8 cellular contexts compared by ENCODE assay signal in the genomic region with DNA sequence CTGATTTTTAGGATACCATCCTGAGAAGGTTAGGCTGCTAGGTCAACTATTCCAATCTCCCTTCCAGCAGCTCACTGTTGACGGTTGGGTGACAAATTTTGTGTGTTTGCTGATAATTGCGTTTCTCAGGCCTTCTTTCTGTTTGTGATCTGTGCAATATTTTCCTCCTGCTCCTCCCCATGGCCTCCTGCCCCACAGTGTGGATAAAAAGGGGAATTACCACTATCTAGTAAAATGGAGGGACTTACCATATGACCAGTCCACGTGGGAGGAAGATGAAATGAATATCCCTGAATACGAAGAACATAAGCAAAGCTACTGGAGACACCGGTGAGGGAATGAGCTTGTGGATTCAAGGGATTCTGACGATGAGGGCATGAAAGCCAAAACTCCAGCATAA. TPM values are rescaled to one million over a fixed set of nuclear protein-coding genes. Genes with fewer than 3 reads are reported as not detected.
DNase-seq lines count a peak whose midpoint lies in the region; ATAC-seq, FAIRE-seq and TF ChIP-seq lines count a peak whose summit lies in the region.

No MANE protein-coding gene starts in this region.

- H3K79me2 ChIP-seq in K562 (ENCODE audit: control insufficient read depth, insufficient read depth, low read length) = no peaks in the 10 kb centered on the region

- no peak overlapping the region for H3K4ac ChIP-seq in IMR-90 (ENCODE audit: low read depth, low read length)

- DNase-seq in CD14-positive monocyte (ENCODE audit: low spot score) (no peak), IMR-90 (peak; percentile 77), K562 (ENCODE audit: extremely low read depth in 1 of 4, low spot score in 3 of 4) (peak in 3 of 4 experiments; percentile 23 to 34 (median 33)), upper lobe of right lung (peak; percentile 43)
- no peak for DNase-seq in activated effector memory CD4-positive, alpha-beta T cell treated with Interleukin-2 at 50 U/mL for 16 hours

- H2BK5ac ChIP-seq in IMR-90 (ENCODE audit: low read depth, low read length, poor library complexity, severe bottlenecking) = no peak overlapping the region

- H2AK9ac ChIP-seq in IMR-90 (replicated peaks; ENCODE audit: low read depth, low read length, poor library complexity) = peak overlapping the region; percentile 47

- 67% methylated on average over 1 of the region's 6 CpGs; no CpG with 5 or more reads in 1 of the 2 experiments for WGBS in IMR-90 (ENCODE audit: extremely low coverage in 2 of 2, insufficient read length in 1 of 2), 2 experiments
- 44% methylated on average over 6 of the region's 6 CpGs for WGBS in K562 (ENCODE audit: insufficient coverage, low coverage, missing lambda C conversion rate)

- H3K4me3 ChIP-seq in IMR-90 (ENCODE audit: insufficient read depth, low read depth, low read length) (no peak overlapping the region), K562 (no peak overlapping the region), upper lobe of right lung (no peak overlapping the region)

- H4K8ac ChIP-seq in IMR-90 (ENCODE audit: low read depth in 2 of 2, low read length in 2 of 2) = no peak overlapping the region

- dilution Hi-C loops in IMR-90 (cut with HindIII; ENCODE audit: low sequenced_read_pairs, unreplicated experiment) = no loop called here

- TF ChIP-seq CTCF in CD14-positive monocyte (IDR thresholded peaks at IDR 0.05) = peak; percentile 74
- TF ChIP-seq CTCF in IMR-90 (conservative IDR thresholded peaks at IDR 0.05; ENCODE audit: low read depth, low read length) = peak; percentile 77
- peak; percentile 53 to 73 (median 54); a peak in 5 of 6 replicates for TF ChIP-seq CTCF in K562 (IDR thresholded peaks at IDR 0.05 in 2 of 3, conservative IDR thresholded peaks at IDR 0.05 in 1 of 3; ENCODE audit: insufficient read depth in 2 of 3, low read depth in 1 of 3, low read length in 3 of 3)
- TF ChIP-seq CTCF in upper lobe of right lung (IDR thresholded peaks at IDR 0.05) = peak; percentile 49

- no peaks in the 10 kb centered on the region for H3K27me3 ChIP-seq in IMR-90 (ENCODE audit: control insufficient read depth, insufficient read depth, low read length)
- H3K27me3 ChIP-seq in K562 (ENCODE audit: control insufficient read depth in 2 of 2, insufficient read depth in 2 of 2, low read length in 2 of 2) = no peaks in the 10 kb centered on the region
- H3K27me3 ChIP-seq in upper lobe of right lung = no peaks in the 10 kb centered on the region

- H3K9ac ChIP-seq in IMR-90 (ENCODE audit: low read depth, low read length) (no peak overlapping the region), K562 (ENCODE audit: insufficient read depth in 1 of 2, low read depth in 2 of 2, low read length in 2 of 2) (no peak overlapping the region)

- peaks cover 0 to 3% (median 2%) of the 10 kb centered on the region in 3 donors for H3K27me3 Mint-ChIP-seq in CD14-positive monocyte (ENCODE audit: low read depth in 3 of 3)

- H3K56ac ChIP-seq in IMR-90 (ENCODE audit: extremely low read depth, insufficient read depth, low read length) = no peak overlapping the region

- no peak overlapping the region for H2BK15ac ChIP-seq in IMR-90 (ENCODE audit: low read depth, low read length)

- no peak for TF ChIP-seq EP300 in K562 (IDR thresholded peaks at IDR 0.05; ENCODE audit: low read length)

- H2BK120ac ChIP-seq in IMR-90 (ENCODE audit: low read depth, low read length) = no peak overlapping the region

- H3K79me1 ChIP-seq in IMR-90 (ENCODE audit: low read depth in 1 of 2, low read length in 2 of 2) = peaks cover 0 to 28% of the 10 kb centered on the region in 2 experiments; a peak in 2 of 4 replicates

- in situ Hi-C loops in IMR-90 (cut with MboI; ENCODE audit: low sequenced_read_pairs) (loop anchor here (5.0 kb wide), 1 partner anchor 35 kb away; no protein-coding TSS in a partner anchor), K562 (cut with MboI) (no loop called here)

- POLR2A ChIA-PET in IMR-90 (lab: Charles Lee; ENCODE audit: unreplicated experiment) (no interaction called here), K562 (lab: Yijun Ruan, JAX) (interaction anchor here (0.7 to 3.3 kb wide), 3 partner anchors 15 to 293 kb away, joined by 3 to 8 read pairs (median 3); a partner anchor contains a TSS)

- no peaks in the 10 kb centered on the region for H3K9me3 Mint-ChIP-seq in CD14-positive monocyte

- FAIRE-seq in K562 (lab: Jason Lieb, UNC) (no peak), islet of Langerhans (lab: Jason Lieb, UNC) (peak; percentile 83)

- no peak overlapping the region for H2BK20ac ChIP-seq in IMR-90 (ENCODE audit: low read depth, low read length)

- H4K91ac ChIP-seq in IMR-90 (ENCODE audit: insufficient read depth, low read depth, low read length) = no peak overlapping the region

- BruUV-seq in IMR-90 (replicated peaks; lab: Mats Ljungman, UMichigan) (no TSS peak), K562 (replicated peaks; lab: Mats Ljungman, UMichigan) (no TSS peak)

- intact Hi-C loops in CD14-positive monocyte (cut with micrococcal nuclease) = loop anchor here (2.0 to 5.0 kb wide), 5 partner anchors 35 to 160 kb away; no protein-coding TSS in a partner anchor
- intact Hi-C loops in IMR-90 (cut with micrococcal nuclease) = loop anchor here (1.0 to 5.0 kb wide), 3 partner anchors 35 to 155 kb away; no protein-coding TSS in a partner anchor
- intact Hi-C loops in K562 (cut with micrococcal nuclease) = loop anchor here (1.0 to 10.0 kb wide), 3 partner anchors 35 to 155 kb away; a partner anchor contains a TSS
- intact Hi-C loops in upper lobe of right lung (cut with DNase I) = no loop called here

- H3K4me1 Mint-ChIP-seq in CD14-positive monocyte = peaks cover 8% of the 10 kb centered on the region

- peak overlapping the region in 6 of 7 donors; percentile 13 to 84 (median 54) for H3K27ac Mint-ChIP-seq in CD14-positive monocyte

- H3K9me1 ChIP-seq in IMR-90 (ENCODE audit: insufficient read depth, low read length) = no peaks in the 10 kb centered on the region
- H3K9me1 ChIP-seq in K562 (ENCODE audit: control insufficient read depth, insufficient read depth, low read length) = no peaks in the 10 kb centered on the region

- TF ChIP-seq POLR2A in IMR-90 (IDR thresholded peaks at IDR 0.05; ENCODE audit: low read depth, low read length) (no peak), K562 (conservative IDR thresholded peaks at IDR 0.05) (no peak)

- H3K4me1 ChIP-seq in IMR-90 (ENCODE audit: control insufficient read depth, insufficient read depth, low read length) = no peaks in the 10 kb centered on the region
- no peaks in the 10 kb centered on the region for H3K4me1 ChIP-seq in K562 (replicated peaks in 1 of 2; ENCODE audit: control insufficient read depth in 2 of 2, insufficient read depth in 2 of 2, low read length in 2 of 2)
- H3K4me1 ChIP-seq in upper lobe of right lung = no peaks in the 10 kb centered on the region

- no peak overlapping the region for H3K23ac ChIP-seq in IMR-90 (ENCODE audit: low read depth, low read length)

- H3K27ac ChIP-seq in IMR-90 (ENCODE audit: insufficient read depth, low read length) (no peak overlapping the region), K562 (ENCODE audit: extremely low read depth, low read depth, low read length) (no peak overlapping the region), upper lobe of right lung (no peak overlapping the region)

- no peak overlapping the region for H2AK5ac ChIP-seq in IMR-90 (ENCODE audit: low read depth, low read length)

- CTCF ChIA-PET in IMR-90 (lab: Yijun Ruan, JAX) = no interaction called here
- CTCF ChIA-PET in K562 (lab: Yijun Ruan, JAX; ENCODE audit: low intra/inter-chr PET ratio) = interaction anchor here (0.8 to 2.5 kb wide), 4 partner anchors 35 to 155 kb away, joined by 3 to 38 read pairs (median 4); no protein-coding TSS in a partner anchor

- H3K18ac ChIP-seq in IMR-90 (ENCODE audit: low read depth, low read length) = no peak overlapping the region

- no peaks in the 10 kb centered on the region for H3K9me3 ChIP-seq in IMR-90 (ENCODE audit: control insufficient read depth, insufficient read depth, low read length)
- H3K9me3 ChIP-seq in K562 (replicated peaks; ENCODE audit: control insufficient read depth, insufficient read depth, low read depth, low read length) = no peaks in the 10 kb centered on the region
- no peaks in the 10 kb centered on the region for H3K9me3 ChIP-seq in upper lobe of right lung

- peaks cover 78% of the 10 kb centered on the region for H3K36me3 ChIP-seq in IMR-90 (ENCODE audit: control insufficient read depth, insufficient read depth, low read length)
- peaks cover 66% of the 10 kb centered on the region for H3K36me3 ChIP-seq in K562 (ENCODE audit: control insufficient read depth, insufficient read depth, low read length)
- H3K36me3 ChIP-seq in upper lobe of right lung = peaks cover 97% of the 10 kb centered on the region

- 0 out of 2 replicates have a peak overlapping the region, but pooled peaks have one; percentile 35 for H4K5ac ChIP-seq in IMR-90 (ENCODE audit: low read depth, low read length)

- TF ChIP-seq RAD21 in IMR-90 (IDR thresholded peaks at IDR 0.05; ENCODE audit: low read length) (peak; percentile 88), K562 (CRISPR knock-in tag; conservative IDR thresholded peaks at IDR 0.05 in 1 of 2, IDR thresholded peaks at IDR 0.05 in 1 of 2) (peak; percentile 84 to 88)

- no peak overlapping the region for H3K4me2 ChIP-seq in IMR-90 (ENCODE audit: low read depth, low read length)
- no peak overlapping the region for H3K4me2 ChIP-seq in K562 (ENCODE audit: insufficient read depth, low read length)

- H3K36me3 Mint-ChIP-seq in CD14-positive monocyte = peaks cover 90 to 97% of the 10 kb centered on the region in 2 donors

- H4K20me1 ChIP-seq in IMR-90 (ENCODE audit: insufficient read depth, low read length) (peaks cover 3% of the 10 kb centered on the region; the same call in 1 of the 2 replicates), K562 (replicated peaks; ENCODE audit: control insufficient read depth, insufficient read depth, low read length) (no peaks in the 10 kb centered on the region)

- ATAC-seq in IMR-90 (ENCODE audit: low read depth) (peak; percentile 90), K562 (peak; percentile 78), upper lobe of right lung (peak; percentile 84), HG02981 (IDR thresholded peaks at IDR 0.05; ENCODE audit: unreplicated experiment) (no peak), GM18873 (IDR thresholded peaks at IDR 0.05; ENCODE audit: low FRiP score, unreplicated experiment) (no peak)

- no peak overlapping the region for H3K14ac ChIP-seq in IMR-90 (replicated peaks; ENCODE audit: low read depth, low read length)

- no peak overlapping the region for H3K4me3 Mint-ChIP-seq in CD14-positive monocyte

- H2AFZ ChIP-seq in IMR-90 (replicated peaks; ENCODE audit: low read length, poor library complexity) (no peak overlapping the region), K562 (ENCODE audit: low read depth, low read length) (no peak overlapping the region)

RNA-seq across cellular contexts. Expression of a gene that starts 9.2 kb away (rescaled TPM):
- polyA plus RNA-seq in CD14-positive monocyte (under 1 TPM; 0.55 to 0.91 TPM), IMR-90 (2012; rRNA removed) (55.1 and 65.4 TPM in 2 replicates), K562 (2011; rRNA removed) (12.2 and 15.7 TPM in 2 replicates), K562 (2014; fragmentation: Illumina TruSeq; extraction: Trizol) (24.7 and 24.8 TPM in 2 replicates), K562 (2014; fragmentation: Nextera tagmentation; extraction: Ambion mirVana) (under 1 TPM; 0.39 to 0.63 TPM), K562 (2014; rRNA removed) (27.8 and 33.9 TPM in 2 replicates)
- total RNA-seq in IMR-90 (2012; rRNA removed) (67.2 and 78.1 TPM in 2 replicates), K562 (2014; rRNA removed) (34.8 and 36.7 TPM in 2 replicates), K562 (2014; rRNA removed; fragmentation: Illumina TruSeq; extraction: Trizol) (14.6 and 15.2 TPM in 2 replicates), K562 (2015; rRNA removed; fragmentation: Illumina TruSeq; extraction: Trizol) (19.8 and 21.2 TPM in 2 replicates), K562 (2021) (30.6 and 38.2 TPM in 2 replicates), upper lobe of right lung (93.0 TPM)
- 53.4 and 59.5 TPM in 2 replicates for polyA plus RNA-seq in IMR-90 (2012; cell fraction: cytosol; rRNA removed)
- polyA plus RNA-seq in IMR-90 (2012; cell fraction: nucleus; rRNA removed; ENCODE audit: low replicate concordance) = 202 and 231 TPM in 2 replicates
- total RNA-seq in K562 (2011; cell fraction: chromatin; rRNA removed; ENCODE audit: low replicate concordance) = 101 and 117 TPM in 2 replicates
- total RNA-seq in K562 (2011; cell fraction: nucleolus; rRNA removed) = 47.2 and 48.0 TPM in 2 replicates
- 69.7 and 83.1 TPM in 2 replicates for total RNA-seq in K562 (2011; cell fraction: nucleoplasm; rRNA removed)
- 16.1 and 25.2 TPM in 2 replicates for polyA plus RNA-seq in K562 (2011; cell fraction: cytosol; rRNA removed)
- polyA plus RNA-seq in K562 (2011; cell fraction: nucleus; rRNA removed) = 70.0 and 86.2 TPM in 2 replicates
- 29.2 and 37.9 TPM in 2 replicates for polyA plus RNA-seq in K562 (2012)
- 23.8 TPM in 2 replicates for polyA minus RNA-seq in K562 (2011; rRNA and poly(A)+ RNA removed)
- 17.8 and 29.3 TPM in 2 replicates for polyA minus RNA-seq in K562 (2011; cell fraction: cytosol; rRNA and poly(A)+ RNA removed)
- polyA minus RNA-seq in K562 (2011; cell fraction: nucleus; rRNA and poly(A)+ RNA removed) = 24.1 and 28.0 TPM in 2 replicates

RNA-seq across cellular contexts. Expression of a gene that starts 18.3 kb away (rescaled TPM):
- 1 to 10 TPM in 1 of 2 donors, under 1 TPM in 1; 0.59 to 1.3 TPM for polyA plus RNA-seq in CD14-positive monocyte
- total RNA-seq in IMR-90 (2012; rRNA removed) = 1.3 and 1.4 TPM in 2 replicates
- polyA plus RNA-seq in IMR-90 (2012; rRNA removed) = 2.7 and 3.1 TPM in 2 replicates
- polyA plus RNA-seq in IMR-90 (2012; cell fraction: cytosol; rRNA removed) = 0.78 and 1.3 TPM in 2 replicates
- polyA plus RNA-seq in IMR-90 (2012; cell fraction: nucleus; rRNA removed; ENCODE audit: low replicate concordance) = 3.8 and 4.5 TPM in 2 replicates
- total RNA-seq in K562 (2011; cell fraction: chromatin; rRNA removed; ENCODE audit: low replicate concordance) = 2.7 and 3.7 TPM in 2 replicates
- total RNA-seq in K562 (2011; cell fraction: nucleolus; rRNA removed) = 4.3 and 5.0 TPM in 2 replicates
- 3.4 and 7.3 TPM in 2 replicates for total RNA-seq in K562 (2011; cell fraction: nucleoplasm; rRNA removed)
- total RNA-seq in K562 (2014; rRNA removed) = 1.9 and 4.1 TPM in 2 replicates
- total RNA-seq in K562 (2014; rRNA removed; fragmentation: Illumina TruSeq; extraction: Trizol) = 2.2 and 2.3 TPM in 2 replicates
- 2.1 and 2.2 TPM in 2 replicates for total RNA-seq in K562 (2015; rRNA removed; fragmentation: Illumina TruSeq; extraction: Trizol)
- total RNA-seq in K562 (2021) = 2.1 and 2.3 TPM in 2 replicates
- 3.0 and 3.3 TPM in 2 replicates for polyA plus RNA-seq in K562 (2011; rRNA removed)
- polyA plus RNA-seq in K562 (2011; cell fraction: cytosol; rRNA removed) = 3.0 and 4.2 TPM in 2 replicates
- 1.7 and 1.9 TPM in 2 replicates for polyA plus RNA-seq in K562 (2011; cell fraction: nucleus; rRNA removed)
- 1.2 and 1.4 TPM in 2 replicates for polyA plus RNA-seq in K562 (2012)
- polyA plus RNA-seq in K562 (2014; fragmentation: Illumina TruSeq; extraction: Trizol) = 2.8 and 3.0 TPM in 2 replicates
- polyA plus RNA-seq in K562 (2014; fragmentation: Nextera tagmentation; extraction: Ambion mirVana) = 1 to 10 TPM; 1.1 to 1.5 TPM
- polyA plus RNA-seq in K562 (2014; rRNA removed) = 4.7 and 6.7 TPM in 2 replicates
- polyA minus RNA-seq in K562 (2011; rRNA and poly(A)+ RNA removed) = 0.75 and 1.2 TPM in 2 replicates
- 0.86 and 2.0 TPM in 2 replicates for polyA minus RNA-seq in K562 (2011; cell fraction: cytosol; rRNA and poly(A)+ RNA removed)
- polyA minus RNA-seq in K562 (2011; cell fraction: nucleus; rRNA and poly(A)+ RNA removed) = 0.81 and 1.4 TPM in 2 replicates
- 8.0 TPM for total RNA-seq in upper lobe of right lung

RNA-seq across cellular contexts. Expression of a gene that starts 31.9 kb away (rescaled TPM):
- polyA plus RNA-seq in CD14-positive monocyte = not detected
- total RNA-seq in IMR-90 (2012; rRNA removed) = 0.36 and 0.56 TPM in 2 replicates
- polyA plus RNA-seq in IMR-90 (2012; rRNA removed) = 4.2 and 4.9 TPM in 2 replicates
- 1.4 and 1.9 TPM in 2 replicates for polyA plus RNA-seq in IMR-90 (2012; cell fraction: cytosol; rRNA removed)
- polyA plus RNA-seq in IMR-90 (2012; cell fraction: nucleus; rRNA removed; ENCODE audit: low replicate concordance) = 55.4 and 58.5 TPM in 2 replicates
- total RNA-seq in K562 (2011; cell fraction: chromatin; rRNA removed; ENCODE audit: low replicate concordance) = 14.8 and 28.1 TPM in 2 replicates
- 13.9 and 14.7 TPM in 2 replicates for total RNA-seq in K562 (2011; cell fraction: nucleolus; rRNA removed)
- total RNA-seq in K562 (2011; cell fraction: nucleoplasm; rRNA removed) = 9.6 and 13.6 TPM in 2 replicates
- 0.37 and 1.3 TPM in 2 replicates for total RNA-seq in K562 (2014; rRNA removed)
- total RNA-seq in K562 (2014; rRNA removed; fragmentation: Illumina TruSeq; extraction: Trizol) = 0.70 and 0.76 TPM in 2 replicates
- 0.57 and 0.69 TPM in 2 replicates for total RNA-seq in K562 (2015; rRNA removed; fragmentation: Illumina TruSeq; extraction: Trizol)
- total RNA-seq in K562 (2021) = 1.7 and 2.5 TPM in 2 replicates
- polyA plus RNA-seq in K562 (2011; rRNA removed) = 1.1 and 2.0 TPM in 2 replicates
- 0.61 and 0.74 TPM in 2 replicates for polyA plus RNA-seq in K562 (2011; cell fraction: cytosol; rRNA removed)
- polyA plus RNA-seq in K562 (2011; cell fraction: nucleus; rRNA removed) = 17.8 and 23.2 TPM in 2 replicates
- polyA plus RNA-seq in K562 (2012) = 1.8 and 4.0 TPM in 2 replicates
- polyA plus RNA-seq in K562 (2014; fragmentation: Illumina TruSeq; extraction: Trizol) = 0.61 and 1.4 TPM in 2 replicates
- polyA plus RNA-seq in K562 (2014; fragmentation: Nextera tagmentation; extraction: Ambion mirVana) = under 1 TPM; 0.03 to 0.17 TPM
- polyA plus RNA-seq in K562 (2014; rRNA removed) = 1.0 and 2.1 TPM in 2 replicates
- polyA minus RNA-seq in K562 (2011; rRNA and poly(A)+ RNA removed) = 0.66 and 0.81 TPM in 2 replicates
- polyA minus RNA-seq in K562 (2011; cell fraction: cytosol; rRNA and poly(A)+ RNA removed) = not detected in 2 replicates
- polyA minus RNA-seq in K562 (2011; cell fraction: nucleus; rRNA and poly(A)+ RNA removed) = 2.7 and 3.3 TPM in 2 replicates
- 5.9 TPM for total RNA-seq in upper lobe of right lung

RNA-seq across cellular contexts. Expression of a gene that starts 34.0 kb away (rescaled TPM):
- polyA plus RNA-seq in CD14-positive monocyte (100 to 1,000 TPM; 172 to 224 TPM), IMR-90 (2012; rRNA removed) (303 and 341 TPM in 2 replicates), K562 (2011; rRNA removed) (36.2 and 47.0 TPM in 2 replicates), K562 (2014; fragmentation: Illumina TruSeq; extraction: Trizol) (79.0 and 82.8 TPM in 2 replicates), K562 (2014; fragmentation: Nextera tagmentation; extraction: Ambion mirVana) (10 to 100 TPM; 33.2 to 39.8 TPM), K562 (2014; rRNA removed) (44.6 and 52.6 TPM in 2 replicates)
- total RNA-seq in IMR-90 (2012; rRNA removed) (31.4 and 50.4 TPM in 2 replicates), K562 (2014; rRNA removed) (18.3 and 21.9 TPM in 2 replicates), K562 (2014; rRNA removed; fragmentation: Illumina TruSeq; extraction: Trizol) (11.7 and 15.4 TPM in 2 replicates), K562 (2015; rRNA removed; fragmentation: Illumina TruSeq; extraction: Trizol) (11.9 and 13.4 TPM in 2 replicates), K562 (2021) (59.2 and 64.5 TPM in 2 replicates), upper lobe of right lung (135 TPM)
- 541 and 542 TPM in 2 replicates for polyA plus RNA-seq in IMR-90 (2012; cell fraction: cytosol; rRNA removed)
- 96.2 and 138 TPM in 2 replicates for polyA plus RNA-seq in IMR-90 (2012; cell fraction: nucleus; rRNA removed; ENCODE audit: low replicate concordance)
- total RNA-seq in K562 (2011; cell fraction: chromatin; rRNA removed; ENCODE audit: low replicate concordance) = 20.3 and 31.8 TPM in 2 replicates
- 24.6 and 25.7 TPM in 2 replicates for total RNA-seq in K562 (2011; cell fraction: nucleolus; rRNA removed)
- 26.6 and 31.8 TPM in 2 replicates for total RNA-seq in K562 (2011; cell fraction: nucleoplasm; rRNA removed)
- polyA plus RNA-seq in K562 (2011; cell fraction: cytosol; rRNA removed) = 109 and 114 TPM in 2 replicates
- 33.4 and 42.9 TPM in 2 replicates for polyA plus RNA-seq in K562 (2011; cell fraction: nucleus; rRNA removed)
- 79.6 and 103 TPM in 2 replicates for polyA plus RNA-seq in K562 (2012)
- 55.9 and 63.0 TPM in 2 replicates for polyA minus RNA-seq in K562 (2011; rRNA and poly(A)+ RNA removed)
- 32.4 and 38.7 TPM in 2 replicates for polyA minus RNA-seq in K562 (2011; cell fraction: cytosol; rRNA and poly(A)+ RNA removed)
- polyA minus RNA-seq in K562 (2011; cell fraction: nucleus; rRNA and poly(A)+ RNA removed) = 10.9 and 14.4 TPM in 2 replicates

RNA-seq across cellular contexts. Expression of a gene that starts 34.2 kb away (rescaled TPM):
- polyA plus RNA-seq in CD14-positive monocyte = 1 to 10 TPM; 4.7 to 6.5 TPM
- 12.5 and 12.7 TPM in 2 replicates for total RNA-seq in IMR-90 (2012; rRNA removed)
- 26.3 and 26.4 TPM in 2 replicates for polyA plus RNA-seq in IMR-90 (2012; rRNA removed)
- polyA plus RNA-seq in IMR-90 (2012; cell fraction: cytosol; rRNA removed) = 16.7 and 17.4 TPM in 2 replicates
- polyA plus RNA-seq in IMR-90 (2012; cell fraction: nucleus; rRNA removed; ENCODE audit: low replicate concordance) = 114 and 129 TPM in 2 replicates
- 127 and 203 TPM in 2 replicates for total RNA-seq in K562 (2011; cell fraction: chromatin; rRNA removed; ENCODE audit: low replicate concordance)
- total RNA-seq in K562 (2011; cell fraction: nucleolus; rRNA removed) = 99.0 and 106 TPM in 2 replicates
- 91.2 and 111 TPM in 2 replicates for total RNA-seq in K562 (2011; cell fraction: nucleoplasm; rRNA removed)
- 20.0 and 20.7 TPM in 2 replicates for total RNA-seq in K562 (2014; rRNA removed)
- 18.2 and 19.0 TPM in 2 replicates for total RNA-seq in K562 (2014; rRNA removed; fragmentation: Illumina TruSeq; extraction: Trizol)
- total RNA-seq in K562 (2015; rRNA removed; fragmentation: Illumina TruSeq; extraction: Trizol) = 23.0 and 26.0 TPM in 2 replicates
- 28.9 and 33.1 TPM in 2 replicates for total RNA-seq in K562 (2021)
- polyA plus RNA-seq in K562 (2011; rRNA removed) = 28.5 and 32.9 TPM in 2 replicates
- polyA plus RNA-seq in K562 (2011; cell fraction: cytosol; rRNA removed) = 23.3 and 30.2 TPM in 2 replicates
- 114 and 159 TPM in 2 replicates for polyA plus RNA-seq in K562 (2011; cell fraction: nucleus; rRNA removed)
- 29.1 and 41.4 TPM in 2 replicates for polyA plus RNA-seq in K562 (2012)
- polyA plus RNA-seq in K562 (2014; fragmentation: Illumina TruSeq; extraction: Trizol) = 31.8 and 33.3 TPM in 2 replicates
- polyA plus RNA-seq in K562 (2014; fragmentation: Nextera tagmentation; extraction: Ambion mirVana) = 1 to 10 TPM; 1.9 to 2.3 TPM
- 23.5 and 33.3 TPM in 2 replicates for polyA plus RNA-seq in K562 (2014; rRNA removed)
- polyA minus RNA-seq in K562 (2011; rRNA and poly(A)+ RNA removed) = 13.9 and 15.9 TPM in 2 replicates
- polyA minus RNA-seq in K562 (2011; cell fraction: cytosol; rRNA and poly(A)+ RNA removed) = 10.6 and 12.8 TPM in 2 replicates
- 30.6 and 40.9 TPM in 2 replicates for polyA minus RNA-seq in K562 (2011; cell fraction: nucleus; rRNA and poly(A)+ RNA removed)
- 62.7 TPM for total RNA-seq in upper lobe of right lung

Comparison
In these comparisons a context has a peak if more than half of its experiments do, and no peak if none do; other contexts are left out.
1. DNase-seq: peak in IMR-90 (single experiment), K562 (3 of 4) and upper lobe of right lung (single experiment); none in CD14-positive monocyte (single experiment) and activated effector memory CD4-positive, alpha-beta T cell treated with Interleukin-2 at 50 U/mL for 16 hours (single experiment).
2. ATAC-seq: peak in IMR-90 (single experiment), K562 (single experiment) and upper lobe of right lung (single experiment); none in HG02981 (single experiment) and GM18873 (single experiment).
3. Peak in every context shown above with its lines, with median percentiles within 50 percentile points of each other: CTCF ChIP-seq.